9 cellular contexts compared by ENCODE assay signal in the genomic region with DNA sequence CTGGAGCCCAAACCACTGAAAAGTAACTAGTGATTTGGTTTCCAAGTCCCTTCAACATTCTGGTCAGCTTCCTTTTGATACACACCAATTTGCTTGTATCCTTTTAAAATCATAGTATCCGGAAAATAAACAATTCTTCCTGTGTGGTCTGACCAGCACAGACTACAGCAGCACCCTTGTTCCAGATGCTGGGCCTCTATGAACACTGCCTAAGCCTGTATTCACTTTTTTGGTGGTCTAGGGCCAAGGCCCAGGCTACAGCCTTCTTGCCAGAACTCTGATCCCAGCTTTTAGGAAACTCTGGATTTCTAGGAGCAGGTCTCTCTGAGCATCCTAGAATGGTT. TPM values are rescaled to one million over a fixed set of nuclear protein-coding genes. Genes with fewer than 3 reads are reported as not detected.
DNase-seq lines count a peak whose midpoint lies in the region; ATAC-seq and TF ChIP-seq lines count a peak whose summit lies in the region.
"Had no signal": no experiment of that assay in that cellular context is flagged by ENCODE, and none has a peak within 500 bp of the region (broad histone marks: within the 10 kb centered on the region; RNA-seq: fewer than 3 reads in every experiment).

No MANE protein-coding gene starts in this region.

- H3K4me3 ChIP-seq in AG10803 (ENCODE audit: low read length) (peak overlapping the region; percentile 76), coronary artery (peak overlapping the region; percentile 82)

- H3K27ac Mint-ChIP-seq in IgD-negative memory B cell, result peak overlapping the region in 1 of 3 donors; percentile 11
- no peak overlapping the region for H3K27ac Mint-ChIP-seq in natural killer cell

- H3K27ac ChIP-seq in coronary artery, result peak overlapping the region in 1 of 2 donors; percentile 85

- peaks cover 2 to 5% (median 3%) of the 10 kb centered on the region in 3 donors for H3K9me3 Mint-ChIP-seq in IgD-negative memory B cell
- peaks cover 0 to 2% of the 10 kb centered on the region in 2 donors for H3K9me3 Mint-ChIP-seq in natural killer cell

- DNase-seq in AG10803 (ENCODE audit: low read depth) (peak; percentile 61), coronary artery (ENCODE audit: low spot score) (no peak), natural killer cell (no peak), hepatic stellate cell (ENCODE audit: low spot score) (no peak), dedifferentiated amniotic fluid mesenchymal stem cell (ENCODE audit: extremely low spot score) (no peak), iPS-NIHi11 (ENCODE audit: low spot score) (no peak)
- DNase-seq in stimulated activated CD8-positive, alpha-beta memory T cell treated with anti-CD3 and anti-CD28 coated beads, Interleukin-4, amount 100 ng/mL, for 48 hours, result no peak
- DNase-seq: activated CD4-positive, alpha-beta T cell treated with anti-CD3 and anti-CD28 coated beads, Interleukin-2, amount 50 U/mL, for 1 hour had no signal

- H3K4me1 Mint-ChIP-seq in IgD-negative memory B cell, result peaks cover 0 to 6% (median 5%) of the 10 kb centered on the region in 3 donors
- no peaks in the 10 kb centered on the region for H3K4me1 Mint-ChIP-seq in natural killer cell

- H3K4me3 Mint-ChIP-seq in IgD-negative memory B cell, result peak overlapping the region; percentile 29 to 88 (median 70)
- peak overlapping the region; percentile 54 for H3K4me3 Mint-ChIP-seq in natural killer cell

- H3K27me3 Mint-ChIP-seq in IgD-negative memory B cell, result peaks cover 42% of the 10 kb centered on the region
- H3K27me3 Mint-ChIP-seq in natural killer cell (ENCODE audit: low read depth in 2 of 2), result peaks cover 39 to 58% of the 10 kb centered on the region in 2 donors

- H3K36me3 Mint-ChIP-seq in IgD-negative memory B cell, result peaks cover 2% of the 10 kb centered on the region
- peaks cover 6% of the 10 kb centered on the region for H3K36me3 Mint-ChIP-seq in natural killer cell

- no peak for ATAC-seq in natural killer cell

- intact Hi-C loops in natural killer cell (cut with micrococcal nuclease), result no loop called here

- TF ChIP-seq CTCF in AG10803 (conservative IDR thresholded peaks at IDR 0.05; ENCODE audit: low read length), result no peak
- no peak for TF ChIP-seq CTCF in coronary artery (IDR thresholded peaks at IDR 0.05)
- TF ChIP-seq CTCF in natural killer cell (IDR thresholded peaks at IDR 0.05), result no peak

RNA-seq across cellular contexts. Expression of a gene that starts 0.8 kb away (rescaled TPM):
- 0.19 TPM for polyA plus RNA-seq in IgD-negative memory B cell
- under 1 TPM in 2 of 3 donors, not detected in 1; 0.07 to 0.20 TPM for total RNA-seq in natural killer cell
